1 cellular context compared by ENCODE assay signal in the genomic region with DNA sequence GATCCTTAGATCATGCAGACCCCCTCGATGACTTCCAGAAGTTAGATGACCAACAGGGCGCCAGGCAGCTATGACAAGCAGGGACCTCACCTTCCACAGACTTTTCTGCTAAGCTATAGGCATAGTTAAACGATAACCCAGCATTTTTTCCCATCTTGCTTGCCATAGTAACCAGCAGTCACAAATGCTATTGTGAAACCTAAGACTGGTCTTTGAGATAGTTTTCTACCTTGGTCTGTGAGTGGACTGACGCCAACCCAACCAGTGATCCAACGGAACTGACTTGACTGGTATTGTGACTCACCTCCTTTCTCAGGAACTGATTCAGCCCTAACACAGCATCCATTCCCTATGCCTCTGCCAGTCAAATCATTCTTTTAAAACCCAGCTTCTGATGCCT.
TF ChIP-seq lines count a peak whose summit lies in the region.

No MANE protein-coding gene starts in this region.

TF ChIP-seq in HepG2, 621 proteins besides CTCF, POLR2A, EP300 and RAD21 (continued from another document and continues in another):
- TF ChIP-seq, protein P1, sequence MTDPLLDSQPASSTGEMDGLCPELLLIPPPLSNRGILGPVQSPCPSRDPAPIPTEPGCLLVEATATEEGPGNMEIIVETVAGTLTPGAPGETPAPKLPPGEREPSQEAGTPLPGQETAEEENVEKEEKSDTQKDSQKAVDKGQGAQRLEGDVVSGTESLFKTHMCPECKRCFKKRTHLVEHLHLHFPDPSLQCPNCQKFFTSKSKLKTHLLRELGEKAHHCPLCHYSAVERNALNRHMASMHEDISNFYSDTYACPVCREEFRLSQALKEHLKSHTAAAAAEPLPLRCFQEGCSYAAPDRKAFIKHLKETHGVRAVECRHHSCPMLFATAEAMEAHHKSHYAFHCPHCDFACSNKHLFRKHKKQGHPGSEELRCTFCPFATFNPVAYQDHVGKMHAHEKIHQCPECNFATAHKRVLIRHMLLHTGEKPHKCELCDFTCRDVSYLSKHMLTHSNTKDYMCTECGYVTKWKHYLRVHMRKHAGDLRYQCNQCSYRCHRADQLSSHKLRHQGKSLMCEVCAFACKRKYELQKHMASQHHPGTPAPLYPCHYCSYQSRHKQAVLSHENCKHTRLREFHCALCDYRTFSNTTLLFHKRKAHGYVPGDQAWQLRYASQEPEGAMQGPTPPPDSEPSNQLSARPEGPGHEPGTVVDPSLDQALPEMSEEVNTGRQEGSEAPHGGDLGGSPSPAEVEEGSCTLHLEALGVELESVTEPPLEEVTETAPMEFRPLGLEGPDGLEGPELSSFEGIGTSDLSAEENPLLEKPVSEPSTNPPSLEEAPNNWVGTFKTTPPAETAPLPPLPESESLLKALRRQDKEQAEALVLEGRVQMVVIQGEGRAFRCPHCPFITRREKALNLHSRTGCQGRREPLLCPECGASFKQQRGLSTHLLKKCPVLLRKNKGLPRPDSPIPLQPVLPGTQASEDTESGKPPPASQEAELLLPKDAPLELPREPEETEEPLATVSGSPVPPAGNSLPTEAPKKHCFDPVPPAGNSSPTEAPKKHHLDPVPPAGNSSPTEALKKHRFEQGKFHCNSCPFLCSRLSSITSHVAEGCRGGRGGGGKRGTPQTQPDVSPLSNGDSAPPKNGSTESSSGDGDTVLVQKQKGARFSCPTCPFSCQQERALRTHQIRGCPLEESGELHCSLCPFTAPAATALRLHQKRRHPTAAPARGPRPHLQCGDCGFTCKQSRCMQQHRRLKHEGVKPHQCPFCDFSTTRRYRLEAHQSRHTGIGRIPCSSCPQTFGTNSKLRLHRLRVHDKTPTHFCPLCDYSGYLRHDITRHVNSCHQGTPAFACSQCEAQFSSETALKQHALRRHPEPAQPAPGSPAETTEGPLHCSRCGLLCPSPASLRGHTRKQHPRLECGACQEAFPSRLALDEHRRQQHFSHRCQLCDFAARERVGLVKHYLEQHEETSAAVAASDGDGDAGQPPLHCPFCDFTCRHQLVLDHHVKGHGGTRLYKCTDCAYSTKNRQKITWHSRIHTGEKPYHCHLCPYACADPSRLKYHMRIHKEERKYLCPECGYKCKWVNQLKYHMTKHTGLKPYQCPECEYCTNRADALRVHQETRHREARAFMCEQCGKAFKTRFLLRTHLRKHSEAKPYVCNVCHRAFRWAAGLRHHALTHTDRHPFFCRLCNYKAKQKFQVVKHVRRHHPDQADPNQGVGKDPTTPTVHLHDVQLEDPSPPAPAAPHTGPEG (CRISPR knock-in tag; IDR thresholded peaks at IDR 0.05), result no peak
- TF ChIP-seq CEBPG (CRISPR knock-in tag; IDR thresholded peaks at IDR 0.05) (peak; percentile 57; the same call in 1 of the 2 replicates), SP4 (CRISPR knock-in tag; IDR thresholded peaks at IDR 0.05) (no peak), NR2F2 (IDR thresholded peaks at IDR 0.05; ENCODE audit: borderline replicate concordance, low read depth) (no peak), ZNF616 (CRISPR knock-in tag; IDR thresholded peaks at IDR 0.05; ENCODE audit: low read depth) (no peak), ZNF629 (CRISPR knock-in tag; conservative IDR thresholded peaks at IDR 0.05) (no peak), ZNF792 (CRISPR knock-in tag; IDR thresholded peaks at IDR 0.05) (peak; percentile 97), RFX1 (IDR thresholded peaks at IDR 0.05) (0 out of 2 replicates have a peak, but pooled peaks have one; percentile 11), NFYB (CRISPR knock-in tag; IDR thresholded peaks at IDR 0.05) (no peak), SKI (IDR thresholded peaks at IDR 0.05; ENCODE audit: partially characterized antibody) (no peak), SYNCRIP (IDR thresholded peaks at IDR 0.05; ENCODE audit: insufficient read depth, low read depth, low read length) (no peak), ZNF441 (CRISPR knock-in tag; IDR thresholded peaks at IDR 0.05; ENCODE audit: borderline replicate concordance) (peak; percentile 35; the same call in 1 of the 2 replicates), TBX2 (CRISPR knock-in tag; IDR thresholded peaks at IDR 0.05; ENCODE audit: borderline replicate concordance) (no peak), NBN (conservative IDR thresholded peaks at IDR 0.05) (no peak), EEA1 (CRISPR knock-in tag; IDR thresholded peaks at IDR 0.05; ENCODE audit: borderline replicate concordance) (no peak), CBFB (CRISPR knock-in tag; IDR thresholded peaks at IDR 0.05) (no peak), POLR2AphosphoS5 (IDR thresholded peaks at IDR 0.05; ENCODE audit: low read depth, low read length) (no peak), BORCS8-MEF2B (CRISPR knock-in tag; IDR thresholded peaks at IDR 0.05) (no peak), FOSL2 (CRISPR knock-in tag; IDR thresholded peaks at IDR 0.05) (peak; percentile 88), HNRNPUL1 (IDR thresholded peaks at IDR 0.05; ENCODE audit: low read depth, low read length) (no peak), RBM39 (IDR thresholded peaks at IDR 0.05; ENCODE audit: low read depth, low read length, poor library complexity, severe bottlenecking) (no peak), KLF16 (CRISPR knock-in tag; IDR thresholded peaks at IDR 0.05) (no peak), HDAC1 (CRISPR knock-in tag; IDR thresholded peaks at IDR 0.05) (no peak), TSC22D2 (CRISPR knock-in tag; IDR thresholded peaks at IDR 0.05; ENCODE audit: borderline replicate concordance) (no peak), CREB1 (IDR thresholded peaks at IDR 0.05) (no peak), CREB1 (CRISPR knock-in tag; IDR thresholded peaks at IDR 0.05) (peak; percentile 32; the same call in 1 of the 2 replicates), ZNF251 (CRISPR knock-in tag; IDR thresholded peaks at IDR 0.05) (no peak), TCF7 (IDR thresholded peaks at IDR 0.05; ENCODE audit: low read depth) (no peak), AHR (CRISPR knock-in tag; IDR thresholded peaks at IDR 0.05) (no peak), TAF15 (IDR thresholded peaks at IDR 0.05; ENCODE audit: low read depth, low read length, poor library complexity, severe bottlenecking) (no peak), DMAP1 (CRISPR knock-in tag; IDR thresholded peaks at IDR 0.05) (no peak), ZNF121 (CRISPR knock-in tag; IDR thresholded peaks at IDR 0.05) (no peak)
- TF ChIP-seq, protein P2, sequence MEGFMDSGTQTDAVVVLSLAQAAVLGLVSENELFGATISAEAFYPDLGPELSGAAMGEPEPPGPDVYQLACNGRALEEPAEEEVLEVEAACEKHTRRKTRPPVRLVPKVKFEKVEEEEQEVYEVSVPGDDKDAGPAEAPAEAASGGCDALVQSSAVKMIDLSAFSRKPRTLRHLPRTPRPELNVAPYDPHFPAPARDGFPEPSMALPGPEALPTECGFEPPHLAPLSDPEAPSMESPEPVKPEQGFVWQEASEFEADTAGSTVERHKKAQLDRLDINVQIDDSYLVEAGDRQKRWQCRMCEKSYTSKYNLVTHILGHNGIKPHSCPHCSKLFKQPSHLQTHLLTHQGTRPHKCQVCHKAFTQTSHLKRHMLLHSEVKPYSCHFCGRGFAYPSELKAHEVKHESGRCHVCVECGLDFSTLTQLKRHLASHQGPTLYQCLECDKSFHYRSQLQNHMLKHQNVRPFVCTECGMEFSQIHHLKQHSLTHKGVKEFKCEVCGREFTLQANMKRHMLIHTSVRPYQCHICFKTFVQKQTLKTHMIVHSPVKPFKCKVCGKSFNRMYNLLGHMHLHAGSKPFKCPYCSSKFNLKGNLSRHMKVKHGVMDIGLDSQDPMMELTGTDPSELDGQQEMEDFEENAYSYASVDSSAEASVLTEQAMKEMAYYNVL (CRISPR knock-in tag; IDR thresholded peaks at IDR 0.05; ENCODE audit: borderline replicate concordance), result no peak
- TF ChIP-seq, protein P3, sequence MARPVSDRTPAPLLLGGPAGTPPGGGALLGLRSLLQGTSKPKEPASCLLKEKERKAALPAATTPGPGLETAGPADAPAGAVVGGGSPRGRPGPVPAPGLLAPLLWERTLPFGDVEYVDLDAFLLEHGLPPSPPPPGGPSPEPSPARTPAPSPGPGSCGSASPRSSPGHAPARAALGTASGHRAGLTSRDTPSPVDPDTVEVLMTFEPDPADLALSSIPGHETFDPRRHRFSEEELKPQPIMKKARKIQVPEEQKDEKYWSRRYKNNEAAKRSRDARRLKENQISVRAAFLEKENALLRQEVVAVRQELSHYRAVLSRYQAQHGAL (CRISPR knock-in tag; IDR thresholded peaks at IDR 0.05; ENCODE audit: not compliant biosample characterization), result no peak
- TF ChIP-seq, protein P4, sequence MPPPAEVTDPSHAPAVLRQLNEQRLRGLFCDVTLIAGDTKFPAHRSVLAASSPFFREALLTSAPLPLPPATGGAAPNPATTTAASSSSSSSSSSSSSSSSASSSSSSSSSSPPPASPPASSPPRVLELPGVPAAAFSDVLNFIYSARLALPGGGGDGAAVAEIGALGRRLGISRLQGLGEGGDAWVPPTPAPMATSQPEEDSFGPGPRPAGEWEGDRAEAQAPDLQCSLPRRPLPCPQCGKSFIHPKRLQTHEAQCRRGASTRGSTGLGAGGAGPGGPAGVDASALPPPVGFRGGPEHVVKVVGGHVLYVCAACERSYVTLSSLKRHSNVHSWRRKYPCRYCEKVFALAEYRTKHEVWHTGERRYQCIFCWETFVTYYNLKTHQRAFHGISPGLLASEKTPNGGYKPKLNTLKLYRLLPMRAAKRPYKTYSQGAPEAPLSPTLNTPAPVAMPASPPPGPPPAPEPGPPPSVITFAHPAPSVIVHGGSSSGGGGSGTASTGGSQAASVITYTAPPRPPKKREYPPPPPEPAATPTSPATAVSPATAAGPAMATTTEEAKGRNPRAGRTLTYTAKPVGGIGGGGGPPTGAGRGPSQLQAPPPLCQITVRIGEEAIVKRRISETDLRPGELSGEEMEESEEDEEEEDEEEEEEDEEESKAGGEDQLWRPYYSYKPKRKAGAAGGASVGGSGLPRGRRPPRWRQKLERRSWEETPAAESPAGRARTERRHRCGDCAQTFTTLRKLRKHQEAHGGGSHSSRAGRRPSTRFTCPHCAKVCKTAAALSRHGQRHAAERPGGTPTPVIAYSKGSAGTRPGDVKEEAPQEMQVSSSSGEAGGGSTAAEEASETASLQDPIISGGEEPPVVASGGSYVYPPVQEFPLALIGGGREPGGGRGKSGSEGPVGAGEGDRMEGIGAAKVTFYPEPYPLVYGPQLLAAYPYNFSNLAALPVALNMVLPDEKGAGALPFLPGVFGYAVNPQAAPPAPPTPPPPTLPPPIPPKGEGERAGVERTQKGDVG (CRISPR knock-in tag; IDR thresholded peaks at IDR 0.05; ENCODE audit: borderline replicate concordance), result no peak
- TF ChIP-seq, protein P5, sequence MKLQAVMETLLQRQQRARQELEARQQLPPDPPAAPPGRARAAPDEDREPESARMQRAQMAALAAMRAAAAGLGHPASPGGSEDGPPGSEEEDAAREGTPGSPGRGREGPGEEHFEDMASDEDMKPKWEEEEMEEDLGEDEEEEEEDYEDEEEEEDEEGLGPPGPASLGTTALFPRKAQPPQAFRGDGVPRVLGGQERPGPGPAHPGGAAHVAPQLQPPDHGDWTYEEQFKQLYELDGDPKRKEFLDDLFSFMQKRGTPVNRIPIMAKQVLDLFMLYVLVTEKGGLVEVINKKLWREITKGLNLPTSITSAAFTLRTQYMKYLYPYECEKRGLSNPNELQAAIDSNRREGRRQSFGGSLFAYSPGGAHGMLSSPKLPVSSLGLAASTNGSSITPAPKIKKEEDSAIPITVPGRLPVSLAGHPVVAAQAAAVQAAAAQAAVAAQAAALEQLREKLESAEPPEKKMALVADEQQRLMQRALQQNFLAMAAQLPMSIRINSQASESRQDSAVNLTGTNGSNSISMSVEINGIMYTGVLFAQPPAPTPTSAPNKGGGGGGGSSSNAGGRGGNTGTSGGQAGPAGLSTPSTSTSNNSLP (IDR thresholded peaks at IDR 0.05; ENCODE audit: low read depth, low read length), result no peak
- TF ChIP-seq, protein P6, sequence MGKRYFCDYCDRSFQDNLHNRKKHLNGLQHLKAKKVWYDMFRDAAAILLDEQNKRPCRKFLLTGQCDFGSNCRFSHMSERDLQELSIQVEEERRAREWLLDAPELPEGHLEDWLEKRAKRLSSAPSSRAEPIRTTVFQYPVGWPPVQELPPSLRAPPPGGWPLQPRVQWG (CRISPR knock-in tag; IDR thresholded peaks at IDR 0.05; ENCODE audit: borderline replicate concordance, low read depth), result no peak
- TF ChIP-seq, protein P7, sequence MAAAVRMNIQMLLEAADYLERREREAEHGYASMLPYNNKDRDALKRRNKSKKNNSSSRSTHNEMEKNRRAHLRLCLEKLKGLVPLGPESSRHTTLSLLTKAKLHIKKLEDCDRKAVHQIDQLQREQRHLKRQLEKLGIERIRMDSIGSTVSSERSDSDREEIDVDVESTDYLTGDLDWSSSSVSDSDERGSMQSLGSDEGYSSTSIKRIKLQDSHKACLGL (CRISPR knock-in tag; IDR thresholded peaks at IDR 0.05), result no peak
- TF ChIP-seq, protein P8, sequence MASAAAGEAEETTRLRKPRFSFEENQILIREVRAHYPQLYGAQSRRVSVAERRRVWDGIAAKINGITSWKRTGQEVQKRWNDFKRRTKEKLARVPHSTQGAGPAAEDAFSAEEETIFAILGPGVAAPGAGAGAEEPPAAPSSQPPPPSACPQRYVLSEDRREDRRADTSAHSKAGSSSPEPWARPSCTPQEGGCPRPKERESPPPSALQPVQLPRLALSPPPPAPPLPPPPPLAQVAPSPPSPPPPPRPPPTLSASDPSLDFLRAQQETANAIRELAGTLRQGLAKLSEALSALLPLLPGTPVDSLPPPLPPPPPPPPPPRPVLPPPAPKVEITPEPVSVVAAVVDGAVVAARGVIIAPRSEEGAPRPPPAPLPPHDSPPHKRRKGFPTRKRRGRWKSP (CRISPR knock-in tag; IDR thresholded peaks at IDR 0.05), result no peak
- TF ChIP-seq, protein P9, sequence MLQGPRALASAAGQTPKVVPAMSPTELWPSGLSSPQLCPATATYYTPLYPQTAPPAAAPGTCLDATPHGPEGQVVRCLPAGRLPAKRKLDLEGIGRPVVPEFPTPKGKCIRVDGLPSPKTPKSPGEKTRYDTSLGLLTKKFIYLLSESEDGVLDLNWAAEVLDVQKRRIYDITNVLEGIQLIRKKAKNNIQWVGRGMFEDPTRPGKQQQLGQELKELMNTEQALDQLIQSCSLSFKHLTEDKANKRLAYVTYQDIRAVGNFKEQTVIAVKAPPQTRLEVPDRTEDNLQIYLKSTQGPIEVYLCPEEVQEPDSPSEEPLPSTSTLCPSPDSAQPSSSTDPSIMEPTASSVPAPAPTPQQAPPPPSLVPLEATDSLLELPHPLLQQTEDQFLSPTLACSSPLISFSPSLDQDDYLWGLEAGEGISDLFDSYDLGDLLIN (CRISPR knock-in tag; IDR thresholded peaks at IDR 0.05; ENCODE audit: borderline replicate concordance), result no peak
- TF ChIP-seq, protein P10, sequence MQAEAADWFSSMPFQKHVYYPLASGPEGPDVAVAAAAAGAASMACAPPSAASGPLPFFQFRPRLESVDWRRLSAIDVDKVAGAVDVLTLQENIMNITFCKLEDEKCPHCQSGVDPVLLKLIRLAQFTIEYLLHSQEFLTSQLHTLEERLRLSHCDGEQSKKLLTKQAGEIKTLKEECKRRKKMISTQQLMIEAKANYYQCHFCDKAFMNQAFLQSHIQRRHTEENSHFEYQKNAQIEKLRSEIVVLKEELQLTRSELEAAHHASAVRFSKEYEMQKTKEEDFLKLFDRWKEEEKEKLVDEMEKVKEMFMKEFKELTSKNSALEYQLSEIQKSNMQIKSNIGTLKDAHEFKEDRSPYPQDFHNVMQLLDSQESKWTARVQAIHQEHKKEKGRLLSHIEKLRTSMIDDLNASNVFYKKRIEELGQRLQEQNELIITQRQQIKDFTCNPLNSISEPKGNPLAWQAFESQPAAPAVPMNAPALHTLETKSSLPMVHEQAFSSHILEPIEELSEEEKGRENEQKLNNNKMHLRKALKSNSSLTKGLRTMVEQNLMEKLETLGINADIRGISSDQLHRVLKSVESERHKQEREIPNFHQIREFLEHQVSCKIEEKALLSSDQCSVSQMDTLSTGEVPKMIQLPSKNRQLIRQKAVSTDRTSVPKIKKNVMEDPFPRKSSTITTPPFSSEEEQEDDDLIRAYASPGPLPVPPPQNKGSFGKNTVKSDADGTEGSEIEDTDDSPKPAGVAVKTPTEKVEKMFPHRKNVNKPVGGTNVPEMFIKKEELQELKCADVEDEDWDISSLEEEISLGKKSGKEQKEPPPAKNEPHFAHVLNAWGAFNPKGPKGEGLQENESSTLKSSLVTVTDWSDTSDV (CRISPR knock-in tag; IDR thresholded peaks at IDR 0.05), result no peak
